Comparison of ENCODE assay signal across 1 cellular context in genomic region chr5:15719784-15720183, GRCh38.
TF ChIP-seq lines count a peak whose summit lies in the region.

No MANE protein-coding gene starts in this region.

TF ChIP-seq in WTC11, 78 proteins besides CTCF, POLR2A, EP300 and RAD21 (continued from another document):
- no peak for TF ChIP-seq ZNF425 (CRISPR knock-in tag; conservative IDR thresholded peaks at IDR 0.05)
